ENCODE assay signal across 1 cellular context in genomic region chr7:5284304-5285281, GRCh38.
A peak's percentile ranks its signal among the peaks of the same experiment; 100 is the strongest.
TF ChIP-seq lines count a peak whose summit lies in the region.

No MANE protein-coding gene starts in this region.

TF ChIP-seq in HEK293, 187 proteins besides CTCF, POLR2A, EP300 and RAD21 (continued from another document):
- TF ChIP-seq, protein P1, sequence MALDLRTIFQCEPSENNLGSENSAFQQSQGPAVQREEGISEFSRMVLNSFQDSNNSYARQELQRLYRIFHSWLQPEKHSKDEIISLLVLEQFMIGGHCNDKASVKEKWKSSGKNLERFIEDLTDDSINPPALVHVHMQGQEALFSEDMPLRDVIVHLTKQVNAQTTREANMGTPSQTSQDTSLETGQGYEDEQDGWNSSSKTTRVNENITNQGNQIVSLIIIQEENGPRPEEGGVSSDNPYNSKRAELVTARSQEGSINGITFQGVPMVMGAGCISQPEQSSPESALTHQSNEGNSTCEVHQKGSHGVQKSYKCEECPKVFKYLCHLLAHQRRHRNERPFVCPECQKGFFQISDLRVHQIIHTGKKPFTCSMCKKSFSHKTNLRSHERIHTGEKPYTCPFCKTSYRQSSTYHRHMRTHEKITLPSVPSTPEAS (tag by site-specific recombination; IDR thresholded peaks at IDR 0.05) = no peak
- TF ChIP-seq KLF8 (tag by site-specific recombination; IDR thresholded peaks at IDR 0.05) (no peak), TRIM28 (IDR thresholded peaks at IDR 0.05; ENCODE audit: borderline replicate concordance, low read length) (no peak), ZFHX2 (tag by site-specific recombination; conservative IDR thresholded peaks at IDR 0.05) (peak; percentile 49; the same call in 1 of the 2 replicates)
